8 cellular contexts compared by ENCODE assay signal in the genomic region with DNA sequence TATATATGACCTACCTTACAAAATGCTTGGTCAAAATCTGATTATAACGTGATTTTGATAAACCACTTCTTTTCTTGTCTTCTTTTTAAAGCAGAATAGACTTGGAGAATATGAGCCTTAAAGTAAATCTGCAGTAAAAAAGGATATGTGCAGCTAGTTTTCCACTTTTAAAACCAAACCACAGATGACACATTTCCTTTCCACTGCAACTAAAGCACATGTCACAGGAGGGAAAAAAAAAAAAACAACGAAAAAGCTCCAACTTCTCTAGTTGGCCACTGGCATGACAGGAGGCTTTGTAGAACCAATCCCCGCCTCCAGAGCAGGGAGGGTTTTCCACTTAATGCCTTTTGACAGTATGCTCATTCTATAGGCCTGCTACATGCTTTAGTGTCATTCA. TPM values are rescaled to one million over a fixed set of nuclear protein-coding genes. Genes with fewer than 3 reads are reported as not detected.
DNase-seq lines count a peak whose midpoint lies in the region; ATAC-seq and TF ChIP-seq lines count a peak whose summit lies in the region.

EVI2A (minus strand) TSS at position 142 of the 400 bp plus-strand sequence. CDS start 2,609 bp downstream, outside the sequence.

- peaks cover 17% of the 10 kb centered on the region for H3K79me2 ChIP-seq in ACC112 (ENCODE audit: control insufficient read depth, insufficient read depth, low read length, unreplicated experiment)

- H2AFZ ChIP-seq in ACC112 (ENCODE audit: low read length, unreplicated experiment): no peak within 1 kb of the TSS

- no peak for ATAC-seq in GM19467 (IDR thresholded peaks at IDR 0.05; ENCODE audit: unreplicated experiment)

- H3K4me1 ChIP-seq in ACC112 (ENCODE audit: control insufficient read depth, insufficient read depth, low read length, unreplicated experiment): peaks cover 38% of the 10 kb centered on the region

- peak within 1 kb of the TSS; percentile 71 for H3K27ac ChIP-seq in ACC112 (ENCODE audit: low read depth, low read length)

- H3K27me3 ChIP-seq in ACC112 (ENCODE audit: insufficient read depth, low read length): no peaks in the 10 kb centered on the region
- H3K27me3 ChIP-seq in kidney epithelial cell (ENCODE audit: control insufficient read depth, insufficient read depth, low read length): no peaks in the 10 kb centered on the region

- H3K4me3 ChIP-seq in ACC112 (ENCODE audit: low read depth, low read length): peak within 1 kb of the TSS; percentile 71
- H3K4me3 ChIP-seq in kidney epithelial cell (ENCODE audit: low read depth, low read length): no peak within 1 kb of the TSS

- TF ChIP-seq CTCF in kidney epithelial cell (IDR thresholded peaks at IDR 0.05; ENCODE audit: insufficient read depth, low read length, poor library complexity, severe bottlenecking): no peak

- H3K36me3 ChIP-seq in ACC112 (ENCODE audit: insufficient read depth, low read length): 0 out of 2 replicates have a peak, but pooled peaks cover 4% of the 10 kb centered on the region
- peaks cover 2% of the 10 kb centered on the region for H3K36me3 ChIP-seq in kidney epithelial cell (ENCODE audit: control insufficient read depth, insufficient read depth, low read length)

- DNase-seq in HCEC 1CT (peak; percentile 81), T-helper 1 cell (peak; percentile 59 to 95 (median 72)), amniotic epithelial cell (ENCODE audit: low read depth) (peak; percentile 74), kidney epithelial cell (ENCODE audit: low read depth) (peak; percentile 44), COR-L47 (lab: John Stamatoyannopoulos, UW) (no peak)
- DNase-seq in stimulated activated CD4-positive, alpha-beta T cell treated with anti-CD3 and anti-CD28 coated beads, TNF-alpha, amount 100 ng/mL, for 4 hours (ENCODE audit: low read depth in 3 of 3): peak in 2 of 3 experiments; percentile 57 to 74

RNA-seq across cellular contexts. Expression of gene EVI2A, which starts in this region (rescaled TPM):
- not detected in 2 replicates for total RNA-seq in kidney epithelial cell

Comparison
In these comparisons a context has a peak if more than half of its experiments do, and no peak if none do; other contexts are left out.
1. Peak in DNase-seq in kidney epithelial cell; RNA of the gene not detected or under 1 TPM.